In the genomic region with DNA sequence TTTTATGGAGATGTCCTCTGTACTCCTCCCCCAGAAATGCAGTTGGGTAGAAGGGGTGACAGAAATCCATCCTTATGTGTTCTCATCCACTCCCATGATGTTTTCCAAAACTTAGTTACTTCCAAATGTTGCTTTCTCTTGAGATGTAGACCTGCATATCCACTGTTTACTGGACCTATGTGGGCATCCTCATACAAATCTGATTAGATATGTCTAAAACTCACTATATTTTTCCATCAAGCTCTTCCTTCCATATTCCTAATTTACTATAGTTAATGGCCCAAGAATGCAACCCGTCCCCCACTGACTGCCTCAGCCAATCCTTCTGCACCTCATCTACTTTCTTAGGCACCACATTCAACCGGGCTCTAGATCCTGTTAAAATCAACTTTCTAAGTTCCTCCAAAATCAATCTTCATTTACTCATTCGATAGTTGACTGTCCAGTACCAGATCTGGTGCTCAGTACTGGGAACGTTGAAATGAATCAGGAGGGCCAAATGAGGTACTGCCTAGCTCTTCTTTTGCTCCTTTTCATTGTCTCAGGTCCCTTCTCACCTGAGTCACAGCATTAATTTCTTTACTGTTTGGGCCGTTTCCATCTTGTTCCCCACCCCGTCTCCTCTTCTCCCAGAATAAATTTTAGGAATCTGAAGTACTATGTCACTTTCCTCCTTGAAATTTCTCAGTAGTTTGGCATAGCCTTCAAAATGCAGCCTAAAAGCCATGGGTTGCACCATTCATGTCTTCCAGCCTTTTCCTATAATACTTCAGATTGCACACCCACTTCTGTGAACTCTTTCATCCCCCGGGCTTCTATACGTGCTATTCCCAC, we compare ENCODE assay signal across 2 cellular contexts.
TF ChIP-seq lines count a peak whose summit lies in the region.

No MANE protein-coding gene starts in this region.

TF ChIP-seq in HCT116, 20 proteins besides CTCF, POLR2A, EP300 and RAD21 (continued from another document):
- TF ChIP-seq REST (IDR thresholded peaks at IDR 0.05; ENCODE audit: low read depth) (no peak), CBX3 (IDR thresholded peaks at IDR 0.05; ENCODE audit: low read depth) (no peak), FOSL1 (IDR thresholded peaks at IDR 0.05; ENCODE audit: low read depth) (no peak), YY1 (IDR thresholded peaks at IDR 0.05; ENCODE audit: extremely low read depth, insufficient replicate concordance, low read depth, low read length) (no peak), TCF7L2 (IDR thresholded peaks at IDR 0.05; ENCODE audit: borderline replicate concordance, extremely low read depth, insufficient read depth, insufficient read length) (no peak), ZFX (IDR thresholded peaks at IDR 0.05) (no peak)

TF ChIP-seq in SK-N-SH treated with all-trans-retinoic acid at 6 μM for 48 hours, 23 proteins besides CTCF, POLR2A, EP300 and RAD21 (continued from another document):
- TF ChIP-seq, protein P1, sequence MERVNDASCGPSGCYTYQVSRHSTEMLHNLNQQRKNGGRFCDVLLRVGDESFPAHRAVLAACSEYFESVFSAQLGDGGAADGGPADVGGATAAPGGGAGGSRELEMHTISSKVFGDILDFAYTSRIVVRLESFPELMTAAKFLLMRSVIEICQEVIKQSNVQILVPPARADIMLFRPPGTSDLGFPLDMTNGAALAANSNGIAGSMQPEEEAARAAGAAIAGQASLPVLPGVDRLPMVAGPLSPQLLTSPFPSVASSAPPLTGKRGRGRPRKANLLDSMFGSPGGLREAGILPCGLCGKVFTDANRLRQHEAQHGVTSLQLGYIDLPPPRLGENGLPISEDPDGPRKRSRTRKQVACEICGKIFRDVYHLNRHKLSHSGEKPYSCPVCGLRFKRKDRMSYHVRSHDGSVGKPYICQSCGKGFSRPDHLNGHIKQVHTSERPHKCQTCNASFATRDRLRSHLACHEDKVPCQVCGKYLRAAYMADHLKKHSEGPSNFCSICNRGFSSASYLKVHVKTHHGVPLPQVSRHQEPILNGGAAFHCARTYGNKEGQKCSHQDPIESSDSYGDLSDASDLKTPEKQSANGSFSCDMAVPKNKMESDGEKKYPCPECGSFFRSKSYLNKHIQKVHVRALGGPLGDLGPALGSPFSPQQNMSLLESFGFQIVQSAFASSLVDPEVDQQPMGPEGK (CRISPR knock-in tag; IDR thresholded peaks at IDR 0.05; ENCODE audit: borderline replicate concordance): peak; percentile 77; the same call in 1 of the 2 replicates
- TF ChIP-seq GLIS3 (CRISPR knock-in tag; IDR thresholded peaks at IDR 0.05): peak; percentile 87
- TF ChIP-seq ESRRG (CRISPR knock-in tag; IDR thresholded peaks at IDR 0.05): 0 out of 2 replicates have a peak, but pooled peaks have one; percentile 21
- no peak for TF ChIP-seq SNAI2 (CRISPR knock-in tag; IDR thresholded peaks at IDR 0.05)
- TF ChIP-seq ZNF8 (CRISPR knock-in tag; IDR thresholded peaks at IDR 0.05): no peak
- TF ChIP-seq BACH2 (CRISPR knock-in tag; IDR thresholded peaks at IDR 0.05; ENCODE audit: borderline replicate concordance): no peak
- no peak; the same call in 1 of the 2 replicates for TF ChIP-seq CSDC2 (CRISPR knock-in tag; IDR thresholded peaks at IDR 0.05)
- TF ChIP-seq ZC3H10 (CRISPR knock-in tag; IDR thresholded peaks at IDR 0.05): peak; percentile 52
- TF ChIP-seq, protein P2, sequence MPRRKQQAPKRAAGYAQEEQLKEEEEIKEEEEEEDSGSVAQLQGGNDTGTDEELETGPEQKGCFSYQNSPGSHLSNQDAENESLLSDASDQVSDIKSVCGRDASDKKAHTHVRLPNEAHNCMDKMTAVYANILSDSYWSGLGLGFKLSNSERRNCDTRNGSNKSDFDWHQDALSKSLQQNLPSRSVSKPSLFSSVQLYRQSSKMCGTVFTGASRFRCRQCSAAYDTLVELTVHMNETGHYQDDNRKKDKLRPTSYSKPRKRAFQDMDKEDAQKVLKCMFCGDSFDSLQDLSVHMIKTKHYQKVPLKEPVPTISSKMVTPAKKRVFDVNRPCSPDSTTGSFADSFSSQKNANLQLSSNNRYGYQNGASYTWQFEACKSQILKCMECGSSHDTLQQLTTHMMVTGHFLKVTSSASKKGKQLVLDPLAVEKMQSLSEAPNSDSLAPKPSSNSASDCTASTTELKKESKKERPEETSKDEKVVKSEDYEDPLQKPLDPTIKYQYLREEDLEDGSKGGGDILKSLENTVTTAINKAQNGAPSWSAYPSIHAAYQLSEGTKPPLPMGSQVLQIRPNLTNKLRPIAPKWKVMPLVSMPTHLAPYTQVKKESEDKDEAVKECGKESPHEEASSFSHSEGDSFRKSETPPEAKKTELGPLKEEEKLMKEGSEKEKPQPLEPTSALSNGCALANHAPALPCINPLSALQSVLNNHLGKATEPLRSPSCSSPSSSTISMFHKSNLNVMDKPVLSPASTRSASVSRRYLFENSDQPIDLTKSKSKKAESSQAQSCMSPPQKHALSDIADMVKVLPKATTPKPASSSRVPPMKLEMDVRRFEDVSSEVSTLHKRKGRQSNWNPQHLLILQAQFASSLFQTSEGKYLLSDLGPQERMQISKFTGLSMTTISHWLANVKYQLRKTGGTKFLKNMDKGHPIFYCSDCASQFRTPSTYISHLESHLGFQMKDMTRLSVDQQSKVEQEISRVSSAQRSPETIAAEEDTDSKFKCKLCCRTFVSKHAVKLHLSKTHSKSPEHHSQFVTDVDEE (CRISPR knock-in tag; IDR thresholded peaks at IDR 0.05): no peak
- peak; percentile 62; the same call in 1 of the 2 replicates for TF ChIP-seq ARNTL (CRISPR knock-in tag; IDR thresholded peaks at IDR 0.05; ENCODE audit: borderline replicate concordance, low read depth)
- TF ChIP-seq OSR1 (CRISPR knock-in tag; IDR thresholded peaks at IDR 0.05): no peak
- peak; percentile 15; the same call in 1 of the 2 replicates for TF ChIP-seq CSRNP3 (CRISPR knock-in tag; IDR thresholded peaks at IDR 0.05)
